ENCODE assay signal across 27 cellular contexts in genomic region chr4:32672369-32672768, GRCh38.
"Had no signal": no experiment of that assay in that cellular context is flagged by ENCODE, and none has a peak within 500 bp of the region (broad histone marks: within the 10 kb centered on the region; RNA-seq: fewer than 3 reads in every experiment).

No MANE protein-coding gene starts in this region.

- H3K27me3 Mint-ChIP-seq: naive B cell; progenitor cell of endocrine pancreas; stimulated activated naive B cell treated with anti-CD40 and anti-IgM and Interleukin-4, amounts not matched to agents 10 μg/mL and 1 μg/mL and 100 μg/mL, for 72 hours had no signal

- H3K27ac Mint-ChIP-seq: immature natural killer cell; naive B cell; natural killer cell; nephron progenitor cell; progenitor cell of endocrine pancreas; stimulated activated naive B cell treated with anti-CD40 and anti-IgM and Interleukin-4, amounts not matched to agents 10 μg/mL and 1 μg/mL and 100 μg/mL, for 72 hours had no signal

- H3K27me3 ChIP-seq: ovary, right atrium auricular region, stomach, testis, thyroid gland, transverse colon, upper lobe of left lung, vagina had no signal

- H3K4me3 ChIP-seq: lower lobe of right lung, ovary, right atrium auricular region, skin epidermis, stomach, testis, thyroid gland, transverse colon, upper lobe of left lung, vagina had no signal

- H3K4me1 ChIP-seq: lower lobe of right lung, right atrium auricular region, stomach, testis, thyroid gland, transverse colon, upper lobe of left lung, vagina had no signal

- H3K27ac ChIP-seq: lower lobe of right lung, ovary, right atrium auricular region, skin epidermis, stomach, testis, thyroid gland, transverse colon, upper lobe of left lung, vagina had no signal

- DNase-seq: hypothalamus; immature natural killer cell; kidney; lower lobe of right lung; mammary epithelial cell; mesenchymal stem cell; naive B cell; natural killer cell; nephron progenitor cell; ovary; stimulated activated CD4-positive, alpha-beta T cell treated with anti-CD3 and anti-CD28 coated beads, Interleukin-12 subunit alpha, Interleukin-12 subunit beta, amount 100 ng/mL, for 4 hours; stimulated activated CD4-positive, alpha-beta T cell treated with anti-CD3 and anti-CD28 coated beads, Interleukin-15, amount 100 ng/mL, for 24 hours; stimulated activated CD4-positive, alpha-beta T cell treated with anti-CD3 and anti-CD28 coated beads, Interleukin-2, amount 100 ng/mL, for 24 hours; stimulated activated CD4-positive, alpha-beta T cell treated with anti-CD3 and anti-CD28 coated beads, Interleukin-4, amount 100 ng/mL, for 1 hour; stimulated activated naive B cell treated with anti-CD40 and anti-IgM and Interleukin-4, amounts not matched to agents 10 μg/mL and 1 μg/mL and 100 μg/mL, for 72 hours; stimulated activated naive CD8-positive, alpha-beta T cell treated with anti-CD3 and anti-CD28 coated beads, Interleukin-15, Interleukin-2, amounts not matched to agents 100 U/mL and 50 U/mL, for 24 hours; stomach; testis; thyroid gland; transverse colon; upper lobe of left lung had no signal

- H3K4me3 Mint-ChIP-seq: immature natural killer cell; naive B cell; natural killer cell; nephron progenitor cell; stimulated activated naive B cell treated with anti-CD40 and anti-IgM and Interleukin-4, amounts not matched to agents 10 μg/mL and 1 μg/mL and 100 μg/mL, for 72 hours had no signal

- H3K36me3 Mint-ChIP-seq: immature natural killer cell; naive B cell; natural killer cell; stimulated activated naive B cell treated with anti-CD40 and anti-IgM and Interleukin-4, amounts not matched to agents 10 μg/mL and 1 μg/mL and 100 μg/mL, for 72 hours had no signal

- H3K4me1 Mint-ChIP-seq: immature natural killer cell; naive B cell; natural killer cell; stimulated activated naive B cell treated with anti-CD40 and anti-IgM and Interleukin-4, amounts not matched to agents 10 μg/mL and 1 μg/mL and 100 μg/mL, for 72 hours had no signal

- H3K36me3 ChIP-seq: lower lobe of right lung, ovary, right atrium auricular region, stomach, thyroid gland, transverse colon, upper lobe of left lung, vagina had no signal

- H3K9me3 ChIP-seq: lower lobe of right lung, ovary, testis, thyroid gland, transverse colon, upper lobe of left lung, vagina had no signal

- ATAC-seq: left lobe of liver; lower lobe of right lung; natural killer cell; sciatic nerve; stimulated activated naive B cell treated with anti-CD40 and anti-IgM and Interleukin-4, amounts not matched to agents 10 μg/mL and 1 μg/mL and 100 μg/mL, for 72 hours; stimulated activated naive CD8-positive, alpha-beta T cell treated with anti-CD3 and anti-CD28 coated beads, Interleukin-15, Interleukin-2, amounts not matched to agents 100 U/mL and 50 U/mL, for 24 hours had no signal
